In the genomic region with DNA sequence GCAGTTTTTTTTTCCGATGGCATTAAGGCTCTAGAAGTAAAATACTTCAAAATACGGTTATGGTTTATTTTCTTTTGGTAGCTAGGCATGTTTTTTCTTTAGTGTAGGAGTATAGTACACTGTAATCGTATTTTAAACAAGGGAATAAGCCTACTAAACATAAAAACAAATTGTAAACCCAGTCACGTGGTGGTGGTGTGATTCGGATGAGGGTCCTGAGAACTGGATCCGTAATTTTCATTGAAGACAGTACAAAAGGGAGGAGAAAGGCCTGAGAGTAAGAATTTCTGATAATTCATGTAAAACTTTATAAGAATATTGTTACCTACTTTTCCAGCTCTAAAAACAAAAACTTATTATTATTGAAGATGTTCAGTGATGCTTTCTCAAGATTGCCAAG, we compare ENCODE assay signal across 8 cellular contexts. TPM values are rescaled to one million over a fixed set of nuclear protein-coding genes. Genes with fewer than 3 reads are reported as not detected.
A peak's percentile ranks its signal among the peaks of the same experiment; 100 is the strongest.
DNase-seq lines count a peak whose midpoint lies in the region; ATAC-seq and TF ChIP-seq lines count a peak whose summit lies in the region.

No MANE protein-coding gene starts in this region.

- peak overlapping the region; percentile 100 for H3K4me3 Mint-ChIP-seq in activated CD4-positive, alpha-beta memory T cell treated with anti-CD3 and anti-CD28 coated beads for 36 hours

- H3K4me1 ChIP-seq in HEK293 (ENCODE audit: control insufficient read depth, insufficient read depth, low read length), result peaks cover 11% of the 10 kb centered on the region
- no peaks in the 10 kb centered on the region for H3K4me1 ChIP-seq in iPS DF 6.9 (ENCODE audit: control insufficient read depth, insufficient read depth, low read length)
- H3K4me1 ChIP-seq in smooth muscle cell (ENCODE audit: low read depth), result peaks cover 44% of the 10 kb centered on the region

- H3K4me2 ChIP-seq in smooth muscle cell, result peak overlapping the region; percentile 92

- H3K9ac ChIP-seq in smooth muscle cell (ENCODE audit: low read depth), result peak overlapping the region; percentile 98

- no peaks in the 10 kb centered on the region for H3K27me3 ChIP-seq in iPS DF 6.9 (ENCODE audit: control insufficient read depth, insufficient read depth, low read length)
- no peaks in the 10 kb centered on the region for H3K27me3 ChIP-seq in smooth muscle cell (ENCODE audit: low read depth)

- intact Hi-C loops in activated CD4-positive, alpha-beta memory T cell treated with anti-CD3 and anti-CD28 coated beads for 36 hours (cut with micrococcal nuclease), result loop anchor here (2.0 to 5.0 kb wide), 5 partner anchors 74 to 624 kb away; a partner anchor contains a TSS

- H2AFZ ChIP-seq in smooth muscle cell (ENCODE audit: low read depth), result no peak overlapping the region

- DNase-seq in activated CD4-positive, alpha-beta memory T cell treated with anti-CD3 and anti-CD28 coated beads for 36 hours, result no peak
- DNase-seq in iPS DF 6.9 (ENCODE audit: low read depth, low spot score) (no peak), smooth muscle cell (lab: John Stamatoyannopoulos, UW; ENCODE audit: unreplicated experiment) (no peak), COLO668 (lab: John Stamatoyannopoulos, UW; ENCODE audit: unreplicated experiment) (no peak), COLO829 (ENCODE audit: low spot score) (no peak), NCI-H1417 treated with DMSO at 0.1 percent for 48 hours (lab: John Stamatoyannopoulos, UW) (no peak)

- no CpG with 5 or more reads among the region's 6 CpGs for WGBS in iPS DF 6.9 (ENCODE audit: insufficient coverage, insufficient read length)
- 0% methylated on average over 6 of the region's 6 CpGs for WGBS in smooth muscle cell (ENCODE audit: low lambda C conversion rate)

- peaks cover 20% of the 10 kb centered on the region for H3F3A ChIP-seq in smooth muscle cell (ENCODE audit: low read depth)

- H3K79me2 ChIP-seq in smooth muscle cell (ENCODE audit: low read depth), result peaks cover 66% of the 10 kb centered on the region

- CTCF ChIA-PET in HEK293 (lab: Yijun Ruan, JAX), result interaction anchor here (0.6 to 2.4 kb wide), 2 partner anchors 10 to 15 kb away, joined by 3 to 10 read pairs; no protein-coding TSS in a partner anchor
- CTCF ChIA-PET in activated CD4-positive, alpha-beta memory T cell treated with anti-CD3 and anti-CD28 coated beads for 36 hours (lab: Charles Lee), result interaction anchor here (0.6 to 2.6 kb wide), 9 partner anchors 8 to 622 kb away, joined by 3 to 14 read pairs (median 3); no protein-coding TSS in a partner anchor

- no peak for ATAC-seq in HG03108 (IDR thresholded peaks at IDR 0.05; ENCODE audit: unreplicated experiment)

- peaks cover 44% of the 10 kb centered on the region for H3K4me1 Mint-ChIP-seq in activated CD4-positive, alpha-beta memory T cell treated with anti-CD3 and anti-CD28 coated beads for 36 hours (ENCODE audit: low read depth)

- H3K4me3 ChIP-seq in HEK293 (ENCODE audit: low read depth, low read length) (peak overlapping the region; percentile 89), iPS DF 6.9 (ENCODE audit: low read length) (peak overlapping the region; percentile 80; the same call in 1 of the 2 replicates), smooth muscle cell (peak overlapping the region; percentile 94)

- no peaks in the 10 kb centered on the region for H3K9me3 Mint-ChIP-seq in activated CD4-positive, alpha-beta memory T cell treated with anti-CD3 and anti-CD28 coated beads for 36 hours

- no peaks in the 10 kb centered on the region for H3K9me3 ChIP-seq in HEK293 (ENCODE audit: control insufficient read depth, insufficient read depth, low read depth, low read length)
- H3K9me3 ChIP-seq in iPS DF 6.9 (ENCODE audit: control insufficient read depth, insufficient read depth, low read length), result no peaks in the 10 kb centered on the region
- H3K9me3 ChIP-seq in smooth muscle cell (replicated peaks; ENCODE audit: low read depth), result no peaks in the 10 kb centered on the region

- H3K27ac Mint-ChIP-seq in activated CD4-positive, alpha-beta memory T cell treated with anti-CD3 and anti-CD28 coated beads for 36 hours, result peak overlapping the region; percentile 100

- H3K27ac ChIP-seq in HEK293 (ENCODE audit: extremely low read depth, low read depth, low read length) (peak overlapping the region; percentile 97), iPS DF 6.9 (ENCODE audit: low read length) (no peak overlapping the region), smooth muscle cell (ENCODE audit: low read depth) (peak overlapping the region; percentile 93)

- TF ChIP-seq CTCF in HEK293 (tag by site-specific recombination; IDR thresholded peaks at IDR 0.05), result no peak
- TF ChIP-seq CTCF in smooth muscle cell (IDR thresholded peaks at IDR 0.05; ENCODE audit: borderline replicate concordance, insufficient read depth, poor library complexity, severe bottlenecking), result no peak

- peaks cover 47% of the 10 kb centered on the region for H3K36me3 Mint-ChIP-seq in activated CD4-positive, alpha-beta memory T cell treated with anti-CD3 and anti-CD28 coated beads for 36 hours

- POLR2A ChIA-PET in HEK293 (lab: Yijun Ruan, JAX), result interaction anchor here (0.5 to 2.0 kb wide), 9 partner anchors 15 to 560 kb away, joined by 3 to 20 read pairs (median 4); a partner anchor contains a TSS
- POLR2A ChIA-PET in activated CD4-positive, alpha-beta memory T cell treated with anti-CD3 and anti-CD28 coated beads for 36 hours (lab: Charles Lee), result interaction anchor here (0.7 to 2.1 kb wide), 6 partner anchors 12 to 570 kb away, joined by 3 to 11 read pairs (median 4); a partner anchor contains a TSS

- H3K36me3 ChIP-seq in HEK293 (ENCODE audit: control insufficient read depth in 2 of 2, insufficient read depth in 1 of 2, low read length in 2 of 2), result peaks cover 4 to 21% of the 10 kb centered on the region in 2 experiments; a peak in 2 of 3 replicates
- H3K36me3 ChIP-seq in iPS DF 6.9 (ENCODE audit: control insufficient read depth, insufficient read depth, low read length), result no peaks in the 10 kb centered on the region; the same call in 1 of the 2 replicates
- peaks cover 3% of the 10 kb centered on the region for H3K36me3 ChIP-seq in smooth muscle cell (ENCODE audit: low read depth)

- H4K20me1 ChIP-seq in smooth muscle cell (ENCODE audit: low read depth), result peaks cover 59% of the 10 kb centered on the region

- peaks cover 3% of the 10 kb centered on the region for H3K27me3 Mint-ChIP-seq in activated CD4-positive, alpha-beta memory T cell treated with anti-CD3 and anti-CD28 coated beads for 36 hours

TF ChIP-seq in HEK293, 187 proteins besides CTCF, POLR2A, EP300 and RAD21:
- TF ChIP-seq, protein P1, sequence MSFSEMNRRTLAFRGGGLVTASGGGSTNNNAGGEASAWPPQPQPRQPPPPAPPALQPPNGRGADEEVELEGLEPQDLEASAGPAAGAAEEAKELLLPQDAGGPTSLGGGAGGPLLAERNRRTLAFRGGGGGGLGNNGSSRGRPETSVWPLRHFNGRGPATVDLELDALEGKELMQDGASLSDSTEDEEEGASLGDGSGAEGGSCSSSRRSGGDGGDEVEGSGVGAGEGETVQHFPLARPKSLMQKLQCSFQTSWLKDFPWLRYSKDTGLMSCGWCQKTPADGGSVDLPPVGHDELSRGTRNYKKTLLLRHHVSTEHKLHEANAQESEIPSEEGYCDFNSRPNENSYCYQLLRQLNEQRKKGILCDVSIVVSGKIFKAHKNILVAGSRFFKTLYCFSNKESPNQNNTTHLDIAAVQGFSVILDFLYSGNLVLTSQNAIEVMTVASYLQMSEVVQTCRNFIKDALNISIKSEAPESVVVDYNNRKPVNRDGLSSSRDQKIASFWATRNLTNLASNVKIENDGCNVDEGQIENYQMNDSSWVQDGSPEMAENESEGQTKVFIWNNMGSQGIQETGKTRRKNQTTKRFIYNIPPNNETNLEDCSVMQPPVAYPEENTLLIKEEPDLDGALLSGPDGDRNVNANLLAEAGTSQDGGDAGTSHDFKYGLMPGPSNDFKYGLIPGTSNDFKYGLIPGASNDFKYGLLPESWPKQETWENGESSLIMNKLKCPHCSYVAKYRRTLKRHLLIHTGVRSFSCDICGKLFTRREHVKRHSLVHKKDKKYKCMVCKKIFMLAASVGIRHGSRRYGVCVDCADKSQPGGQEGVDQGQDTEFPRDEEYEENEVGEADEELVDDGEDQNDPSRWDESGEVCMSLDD (tag by site-specific recombination; IDR thresholded peaks at IDR 0.05), result no peak
- TF ChIP-seq ZFP37 (tag by site-specific recombination; IDR thresholded peaks at IDR 0.05) (no peak), TRIM28 (IDR thresholded peaks at IDR 0.05; ENCODE audit: borderline replicate concordance, low read length) (no peak), KLF10 (tag by site-specific recombination; IDR thresholded peaks at IDR 0.05) (no peak), ZNF169 (tag by site-specific recombination; IDR thresholded peaks at IDR 0.05) (no peak), ZNF324 (tag by site-specific recombination; IDR thresholded peaks at IDR 0.05) (no peak), GFI1B (tag by site-specific recombination; IDR thresholded peaks at IDR 0.05) (no peak), ZNF140 (tag by site-specific recombination; IDR thresholded peaks at IDR 0.05) (no peak)
- TF ChIP-seq, protein P2, sequence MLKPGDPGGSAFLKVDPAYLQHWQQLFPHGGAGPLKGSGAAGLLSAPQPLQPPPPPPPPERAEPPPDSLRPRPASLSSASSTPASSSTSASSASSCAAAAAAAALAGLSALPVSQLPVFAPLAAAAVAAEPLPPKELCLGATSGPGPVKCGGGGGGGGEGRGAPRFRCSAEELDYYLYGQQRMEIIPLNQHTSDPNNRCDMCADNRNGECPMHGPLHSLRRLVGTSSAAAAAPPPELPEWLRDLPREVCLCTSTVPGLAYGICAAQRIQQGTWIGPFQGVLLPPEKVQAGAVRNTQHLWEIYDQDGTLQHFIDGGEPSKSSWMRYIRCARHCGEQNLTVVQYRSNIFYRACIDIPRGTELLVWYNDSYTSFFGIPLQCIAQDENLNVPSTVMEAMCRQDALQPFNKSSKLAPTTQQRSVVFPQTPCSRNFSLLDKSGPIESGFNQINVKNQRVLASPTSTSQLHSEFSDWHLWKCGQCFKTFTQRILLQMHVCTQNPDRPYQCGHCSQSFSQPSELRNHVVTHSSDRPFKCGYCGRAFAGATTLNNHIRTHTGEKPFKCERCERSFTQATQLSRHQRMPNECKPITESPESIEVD (tag by site-specific recombination; IDR thresholded peaks at IDR 0.05), result no peak

RNA-seq across cellular contexts. Expression of a gene that starts 0.7 kb away (rescaled TPM):
- total RNA-seq in activated CD4-positive, alpha-beta memory T cell treated with anti-CD3 and anti-CD28 coated beads for 36 hours, result 1 to 10 TPM; 1.2 to 1.3 TPM
- 2.0 and 5.6 TPM in 2 replicates for total RNA-seq in smooth muscle cell
- 2.3 and 4.5 TPM in 2 replicates for polyA plus RNA-seq in smooth muscle cell

RNA-seq across cellular contexts. Expression of a gene that starts 1.6 kb away (rescaled TPM):
- 100 to 1,000 TPM; 140 to 144 TPM for total RNA-seq in activated CD4-positive, alpha-beta memory T cell treated with anti-CD3 and anti-CD28 coated beads for 36 hours
- total RNA-seq in smooth muscle cell, result 21.4 and 31.2 TPM in 2 replicates
- polyA plus RNA-seq in smooth muscle cell, result 143 and 159 TPM in 2 replicates
